ENCODE assay signal across 1 cellular context in genomic region chr14:68607081-68607851, GRCh38.
TF ChIP-seq lines count a peak whose summit lies in the region.

No MANE protein-coding gene starts in this region.

TF ChIP-seq in HepG2, 621 proteins besides CTCF, POLR2A, EP300 and RAD21 (continued from another document and continues in another):
- TF ChIP-seq PATZ1 (CRISPR knock-in tag; IDR thresholded peaks at IDR 0.05) (peak; percentile 80), ZNF318 (CRISPR knock-in tag; IDR thresholded peaks at IDR 0.05) (no peak), ZNF772 (CRISPR knock-in tag; IDR thresholded peaks at IDR 0.05) (peak; percentile 68; the same call in 1 of the 2 replicates), ISL2 (CRISPR knock-in tag; IDR thresholded peaks at IDR 0.05) (peak; percentile 65), NAIF1 (CRISPR knock-in tag; IDR thresholded peaks at IDR 0.05; ENCODE audit: borderline replicate concordance) (0 out of 2 replicates have a peak, but pooled peaks have one; percentile 39), SRSF9 (IDR thresholded peaks at IDR 0.05; ENCODE audit: borderline replicate concordance, insufficient read depth, low read depth, low read length, poor library complexity, severe bottlenecking) (no peak), EZH2 (conservative IDR thresholded peaks at IDR 0.05; ENCODE audit: low read depth, low read length) (no peak), MXD3 (CRISPR knock-in tag; IDR thresholded peaks at IDR 0.05) (0 out of 2 replicates have a peak, but pooled peaks have one; percentile 61), FOXC1 (CRISPR knock-in tag; IDR thresholded peaks at IDR 0.05; ENCODE audit: borderline replicate concordance) (no peak; the same call in 1 of the 2 replicates), SKIL (CRISPR knock-in tag; IDR thresholded peaks at IDR 0.05; ENCODE audit: borderline replicate concordance) (no peak), ZNF292 (CRISPR knock-in tag; IDR thresholded peaks at IDR 0.05; ENCODE audit: borderline replicate concordance, low read depth) (0 out of 2 replicates have a peak, but pooled peaks have one; percentile 54), HOMEZ (CRISPR knock-in tag; IDR thresholded peaks at IDR 0.05; ENCODE audit: low read depth) (peak; percentile 49; the same call in 1 of the 2 replicates), KMT2B (CRISPR knock-in tag; IDR thresholded peaks at IDR 0.05) (peak; percentile 45; the same call in 1 of the 2 replicates), ZNF343 (CRISPR knock-in tag; IDR thresholded peaks at IDR 0.05) (0 out of 2 replicates have a peak, but pooled peaks have one; percentile 23), ZNF12 (CRISPR knock-in tag; IDR thresholded peaks at IDR 0.05) (0 out of 2 replicates have a peak, but pooled peaks have one; percentile 16), CBX5 (CRISPR knock-in tag; IDR thresholded peaks at IDR 0.05; ENCODE audit: borderline replicate concordance) (no peak; the same call in 1 of the 2 replicates), FOXM1 (CRISPR knock-in tag; IDR thresholded peaks at IDR 0.05) (no peak), JUNB (CRISPR knock-in tag; IDR thresholded peaks at IDR 0.05; ENCODE audit: borderline replicate concordance) (no peak), NCOA2 (CRISPR knock-in tag; IDR thresholded peaks at IDR 0.05) (peak; percentile 60), IKZF1 (IDR thresholded peaks at IDR 0.05) (no peak), KDM2A (CRISPR knock-in tag; IDR thresholded peaks at IDR 0.05; ENCODE audit: borderline replicate concordance, low read depth) (0 out of 2 replicates have a peak, but pooled peaks have one; percentile 18), ARID5B (CRISPR knock-in tag; IDR thresholded peaks at IDR 0.05) (peak; percentile 81), KLF16 (CRISPR knock-in tag; IDR thresholded peaks at IDR 0.05) (peak in 1 of 2 experiments; percentile 66; a peak in 2 of 4 replicates), ZBED4 (CRISPR knock-in tag; IDR thresholded peaks at IDR 0.05; ENCODE audit: borderline replicate concordance) (0 out of 2 replicates have a peak, but pooled peaks have one; percentile 71), RFX3 (CRISPR knock-in tag; IDR thresholded peaks at IDR 0.05) (no peak), ZNF276 (CRISPR knock-in tag; IDR thresholded peaks at IDR 0.05; ENCODE audit: low read depth) (no peak), ZBTB7A (CRISPR knock-in tag; IDR thresholded peaks at IDR 0.05) (no peak)
